In the genomic region with DNA sequence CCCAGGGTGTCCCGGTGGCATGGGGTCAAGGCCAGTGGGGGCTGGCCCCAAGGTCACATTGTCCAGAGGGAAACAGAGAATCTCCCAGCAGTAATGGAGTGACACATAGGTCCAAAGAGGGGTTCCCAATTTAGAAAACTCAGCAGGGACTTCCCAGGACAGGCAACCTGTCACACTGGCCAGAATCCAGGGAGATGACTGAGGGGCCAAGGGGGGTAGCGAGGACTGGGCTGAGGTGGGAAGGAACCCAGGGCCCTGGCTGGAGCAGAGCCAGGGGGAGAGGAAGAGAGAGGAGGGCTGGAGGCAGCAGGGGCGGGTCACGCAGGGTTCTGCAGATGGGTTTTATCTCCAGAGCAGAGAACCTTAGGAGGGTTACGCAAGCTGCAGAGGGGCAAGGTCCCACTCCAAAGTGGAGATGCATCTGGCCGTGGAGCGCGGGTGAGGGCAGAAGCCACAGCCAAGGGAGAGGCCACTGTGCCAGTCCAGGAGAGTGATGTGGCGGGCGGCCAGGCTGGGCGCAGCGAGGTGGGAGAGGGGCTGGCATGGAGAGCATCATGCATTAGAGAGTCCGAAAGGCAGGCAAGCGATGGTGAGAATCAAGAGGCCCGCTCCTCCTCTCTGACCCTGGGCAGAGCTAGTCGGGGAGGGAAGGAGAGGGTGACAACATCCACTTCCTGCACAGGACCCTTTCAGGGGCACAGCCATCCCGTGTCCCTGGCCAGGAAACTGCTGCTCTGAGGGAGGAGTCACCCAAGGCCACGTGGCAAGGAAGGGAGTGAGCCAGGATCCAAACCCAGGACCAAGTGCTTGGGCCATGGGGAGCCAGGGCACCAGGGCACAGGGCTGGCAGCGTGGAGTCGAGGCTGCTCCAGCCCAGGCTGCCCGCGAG, we compare ENCODE assay signal across 10 cellular contexts. TPM values are rescaled to one million over a fixed set of nuclear protein-coding genes. Genes with fewer than 3 reads are reported as not detected.
DNase-seq lines count a peak whose midpoint lies in the region; ATAC-seq, FAIRE-seq and TF ChIP-seq lines count a peak whose summit lies in the region.
"Had no signal": no experiment of that assay in that cellular context is flagged by ENCODE, and none has a peak within 500 bp of the region (broad histone marks: within the 10 kb centered on the region; RNA-seq: fewer than 3 reads in every experiment).

No MANE protein-coding gene starts in this region.

- CTCF ChIA-PET in A549 (lab: Yijun Ruan, JAX) = interaction anchor here (0.6 to 1.8 kb wide), 4 partner anchors 19 to 233 kb away, joined by 3 to 6 read pairs (median 4); no protein-coding TSS in a partner anchor

- H3K27me3 ChIP-seq in HL-60 (ENCODE audit: insufficient read depth, poor library complexity, severe bottlenecking) = no peaks in the 10 kb centered on the region
- H3K27me3 ChIP-seq in muscle layer of colon (ENCODE audit: control insufficient read depth in 1 of 2, insufficient read depth in 2 of 2, low read length in 2 of 2) = no peaks in the 10 kb centered on the region

- no peak for FAIRE-seq in A549 (lab: Jason Lieb, UNC)
- FAIRE-seq: GM19239 had no signal

- 78% methylated on average over 21 of the region's 22 CpGs for WGBS in A549 (ENCODE audit: missing lambda C conversion rate)

- no peak for DNase-seq in A549 (ENCODE audit: low read depth in 1 of 2, low spot score in 1 of 2)
- peak; percentile 67 to 69 for DNase-seq in HL-60 (ENCODE audit: low read depth in 1 of 2, low spot score in 1 of 2)
- no peak for DNase-seq in NCI-H1048 (lab: John Stamatoyannopoulos, UW)
- no peak for DNase-seq in stimulated activated naive B cell treated with anti-CD40 and anti-IgM and Interleukin-4, amounts not matched to agents 10 μg/mL and 1 μg/mL and 100 μg/mL, for 72 hours

- POLR2A ChIA-PET in A549 (lab: Yijun Ruan, JAX) = interaction anchor here (1.4 kb wide), 1 partner anchor 19 kb away, joined by 6 read pairs; no protein-coding TSS in a partner anchor

- H3K36me3 Mint-ChIP-seq in stimulated activated naive B cell treated with anti-CD40 and anti-IgM and Interleukin-4, amounts not matched to agents 10 μg/mL and 1 μg/mL and 100 μg/mL, for 72 hours = peaks cover 18 to 35% of the 10 kb centered on the region in 2 donors

- 0 out of 3 replicates have a peak overlapping the region, but pooled peaks have one; percentile 6 for H3K4me2 ChIP-seq in A549

- H3K27me3 Mint-ChIP-seq in stimulated activated naive B cell treated with anti-CD40 and anti-IgM and Interleukin-4, amounts not matched to agents 10 μg/mL and 1 μg/mL and 100 μg/mL, for 72 hours = no peaks in the 10 kb centered on the region
- H3K27me3 Mint-ChIP-seq: memory B cell had no signal

- H3K27ac Mint-ChIP-seq in stimulated activated naive B cell treated with anti-CD40 and anti-IgM and Interleukin-4, amounts not matched to agents 10 μg/mL and 1 μg/mL and 100 μg/mL, for 72 hours = no peak overlapping the region

- ATAC-seq in A549 (peak in 1 of 2 experiments; percentile 9; a peak in 2 of 6 replicates), esophagus mucosa (no peak), GM19351 (IDR thresholded peaks at IDR 0.05; ENCODE audit: unreplicated experiment) (no peak)
- ATAC-seq in stimulated activated naive B cell treated with anti-CD40 and anti-IgM and Interleukin-4, amounts not matched to agents 10 μg/mL and 1 μg/mL and 100 μg/mL, for 72 hours (replicated peaks) = no peak

- TF ChIP-seq RAD21 in A549 (conservative IDR thresholded peaks at IDR 0.05 in 1 of 2, IDR thresholded peaks at IDR 0.05 in 1 of 2) = no peak

- H3K9me3 Mint-ChIP-seq in stimulated activated naive B cell treated with anti-CD40 and anti-IgM and Interleukin-4, amounts not matched to agents 10 μg/mL and 1 μg/mL and 100 μg/mL, for 72 hours = no peaks in the 10 kb centered on the region
- H3K9me3 Mint-ChIP-seq: memory B cell had no signal

- TF ChIP-seq EP300 in A549 (IDR thresholded peaks at IDR 0.05) = no peak

- H3K4me1 ChIP-seq in A549 = peaks cover 78% of the 10 kb centered on the region
- H3K4me1 ChIP-seq in muscle layer of colon (ENCODE audit: insufficient read depth, low read length) = peaks cover 56% of the 10 kb centered on the region

- H3K9me3 ChIP-seq in A549 (no peaks in the 10 kb centered on the region), muscle layer of colon (ENCODE audit: low read length) (no peaks in the 10 kb centered on the region)

- H3K4me3 Mint-ChIP-seq in stimulated activated naive B cell treated with anti-CD40 and anti-IgM and Interleukin-4, amounts not matched to agents 10 μg/mL and 1 μg/mL and 100 μg/mL, for 72 hours = no peak overlapping the region
- H3K4me3 Mint-ChIP-seq: memory B cell had no signal

- peak overlapping the region; percentile 14 for H3K9ac ChIP-seq in muscle layer of colon (ENCODE audit: low read length)

- H3K27ac ChIP-seq in A549 (peak overlapping the region in 1 of 2 experiments; percentile 61; a peak in 3 of 6 replicates), HL-60 (replicated peaks) (peak overlapping the region; percentile 43), cingulate gyrus (ENCODE audit: low read depth, low read length) (peak overlapping the region; percentile 65), muscle layer of colon (ENCODE audit: low read depth, low read length) (peak overlapping the region; percentile 74)

- no peak for TF ChIP-seq POLR2A in A549 (IDR thresholded peaks at IDR 0.05; ENCODE audit: low read length)

- TF ChIP-seq CTCF in A549 (IDR thresholded peaks at IDR 0.05) = no peak
- no peak for TF ChIP-seq CTCF in HL-60 (IDR thresholded peaks at IDR 0.05; ENCODE audit: insufficient read depth, low read length)

- H3K4me3 ChIP-seq in A549 (no peak overlapping the region), HL-60 (replicated peaks; ENCODE audit: insufficient read depth, low read length) (no peak overlapping the region), muscle layer of colon (ENCODE audit: low read depth in 1 of 2, low read length in 2 of 2) (peak overlapping the region in 1 of 2 donors; percentile 11)

- no peaks in the 10 kb centered on the region for H3K36me3 ChIP-seq in muscle layer of colon (ENCODE audit: insufficient read depth, low read length)

- peaks cover 41 to 71% of the 10 kb centered on the region in 2 donors for H3K4me1 Mint-ChIP-seq in stimulated activated naive B cell treated with anti-CD40 and anti-IgM and Interleukin-4, amounts not matched to agents 10 μg/mL and 1 μg/mL and 100 μg/mL, for 72 hours

TF ChIP-seq in A549, 52 proteins besides CTCF, POLR2A, EP300 and RAD21:
- TF ChIP-seq RARB (CRISPR knock-in tag; IDR thresholded peaks at IDR 0.05) (no peak), CEBPB (IDR thresholded peaks at IDR 0.05) (peak; percentile 57 to 83; a peak in 3 of 4 replicates)
TF ChIP-seq in A549: peak in this region for 1.

RNA-seq across cellular contexts. Expression of a gene that starts 29.0 kb away (rescaled TPM):
- polyA plus RNA-seq in A549 (2011; rRNA removed) (14.1 and 19.3 TPM in 2 replicates), A549 (2017; fragmentation: RNase III; extraction: RNeasy Plus Mini Kit Qiagen cat#74134 plus additional on column Dnase treatment) (151 to 170 TPM (median 160 TPM) in 3 replicates)
- 40.4 and 55.7 TPM in 2 replicates for polyA plus RNA-seq in A549 (2012; cell fraction: cytosol; rRNA removed)
- 206 and 232 TPM in 2 replicates for polyA plus RNA-seq in A549 (2012; cell fraction: nucleus; rRNA removed)
- polyA minus RNA-seq in A549 (2011; rRNA and poly(A)+ RNA removed) = 39.9 and 51.1 TPM in 2 replicates
- total RNA-seq in esophagus mucosa = 60.3 TPM

Comparison
In these comparisons a context has a peak if more than half of its experiments do, and no peak if none do; other contexts are left out.
1. DNase-seq: peak in HL-60 (2 of 2); none in A549 (0 of 2), NCI-H1048 (single experiment) and stimulated activated naive B cell treated with anti-CD40 and anti-IgM and Interleukin-4, amounts not matched to agents 10 μg/mL and 1 μg/mL and 100 μg/mL, for 72 hours (single experiment).